In the genomic region with DNA sequence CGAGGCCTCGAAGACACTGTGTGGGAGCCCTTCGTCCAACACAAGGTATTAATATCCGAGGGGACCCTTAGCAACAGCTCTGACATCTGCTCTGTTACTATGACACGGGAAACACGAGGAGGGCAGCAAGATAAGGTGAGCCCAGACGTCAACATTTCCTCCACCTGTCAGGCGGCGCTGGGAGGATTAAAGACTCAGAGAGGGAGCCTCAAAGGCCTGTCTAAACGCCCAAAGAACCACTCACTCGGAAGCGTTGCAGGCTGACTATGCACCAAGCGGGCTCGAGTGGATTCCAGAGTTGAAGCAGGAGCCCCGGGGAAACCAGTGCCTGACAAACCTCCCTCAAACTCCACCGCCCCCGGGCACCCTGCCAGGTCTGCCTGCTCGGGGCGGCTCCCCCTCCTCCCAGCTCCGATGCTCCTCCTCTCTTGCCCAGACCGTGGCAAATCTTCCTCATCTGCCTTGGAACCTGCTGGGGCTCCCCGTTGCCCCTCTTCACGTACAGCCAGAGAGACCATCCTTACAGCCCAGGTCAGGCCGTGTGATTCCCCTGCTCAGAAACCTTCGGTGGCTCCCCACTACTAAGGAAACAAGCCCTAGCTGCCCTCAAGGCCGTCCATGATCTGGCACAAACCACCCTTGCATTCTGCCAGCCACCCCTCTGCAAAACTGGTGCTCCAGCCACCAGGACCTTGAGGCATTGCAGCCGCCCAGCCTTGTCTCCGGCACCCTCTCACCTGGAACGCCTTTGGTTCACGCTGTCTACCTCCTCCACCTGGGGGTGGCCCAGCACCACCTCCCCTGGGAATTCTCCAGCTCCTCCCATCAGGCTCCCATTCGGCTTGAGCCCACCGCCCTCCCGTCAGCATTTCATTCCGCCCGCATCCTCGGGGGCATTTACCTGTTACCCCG, we compare ENCODE assay signal across 11 cellular contexts. TPM values are rescaled to one million over a fixed set of nuclear protein-coding genes. Genes with fewer than 3 reads are reported as not detected.
DNase-seq lines count a peak whose midpoint lies in the region; TF ChIP-seq lines count a peak whose summit lies in the region.
"Had no signal": no experiment of that assay in that cellular context is flagged by ENCODE, and none has a peak within 500 bp of the region (broad histone marks: within the 10 kb centered on the region; RNA-seq: fewer than 3 reads in every experiment).

No MANE protein-coding gene starts in this region.

- WGBS in testis, 2 donors: 75 to 81% methylated on average over 33 of the region's 37 CpGs

- peaks cover 20% of the 10 kb centered on the region for H3K27me3 Mint-ChIP-seq in activated CD4-positive, alpha-beta T cell treated with anti-CD3 and anti-CD28 coated beads, Interleukin-2, amount 10 ng/mL, durations not matched to agents 24 days and 14 days
- H3K27me3 Mint-ChIP-seq in Calu3 (ENCODE audit: unreplicated experiment) (no peaks in the 10 kb centered on the region), MCF 10A (ENCODE audit: insufficient read depth, unreplicated experiment) (peaks cover 19% of the 10 kb centered on the region)

- no TSS peak for BruUV-seq in Calu3 (replicated peaks; lab: Mats Ljungman, UMichigan)
- BruUV-seq in MCF 10A (replicated peaks; lab: Mats Ljungman, UMichigan): no TSS peak

- TF ChIP-seq CTCF in testis (IDR thresholded peaks at IDR 0.05) (no peak), Calu3 (IDR thresholded peaks at IDR 0.05; ENCODE audit: unreplicated experiment) (no peak), MCF 10A (IDR thresholded peaks at IDR 0.05; ENCODE audit: unreplicated experiment) (no peak)

- H3K36me3 ChIP-seq in testis (ENCODE audit: low read depth, missing control alignments): no peaks in the 10 kb centered on the region
- H3K36me3 ChIP-seq: ascending aorta, HAP-1 had no signal

- intact Hi-C loops in activated CD4-positive, alpha-beta T cell treated with anti-CD3 and anti-CD28 coated beads, Interleukin-2, amount 10 ng/mL, durations not matched to agents 24 days and 14 days (cut with micrococcal nuclease): no loop called here
- intact Hi-C loops in testis (cut with DNase I; ENCODE audit: low total_unique reads): no loop called here
- intact Hi-C loops in Calu3 (cut with micrococcal nuclease; ENCODE audit: unreplicated experiment): no loop called here
- intact Hi-C loops in MCF 10A (cut with micrococcal nuclease): no loop called here

- peaks cover 43% of the 10 kb centered on the region for H3K4me1 ChIP-seq in testis
- H3K4me1 ChIP-seq: ascending aorta, HAP-1 had no signal

- TF ChIP-seq POLR2A in testis (IDR thresholded peaks at IDR 0.05): no peak

- H3K9me3 Mint-ChIP-seq in activated CD4-positive, alpha-beta T cell treated with anti-CD3 and anti-CD28 coated beads, Interleukin-2, amount 10 ng/mL, durations not matched to agents 24 days and 14 days: no peaks in the 10 kb centered on the region
- no peaks in the 10 kb centered on the region for H3K9me3 Mint-ChIP-seq in Calu3 (ENCODE audit: low read depth, unreplicated experiment)
- no peaks in the 10 kb centered on the region for H3K9me3 Mint-ChIP-seq in MCF 10A (ENCODE audit: unreplicated experiment)

- DNase-seq in activated CD4-positive, alpha-beta T cell treated with anti-CD3 and anti-CD28 coated beads for 1 hour: peak; percentile 29
- DNase-seq in activated CD4-positive, alpha-beta T cell treated with anti-CD3 and anti-CD28 coated beads, Interleukin-2, amount 10 ng/mL, durations not matched to agents 24 days and 14 days: no peak
- peak; percentile 27 for DNase-seq in activated T-cell treated with anti-CD3 and anti-CD28 coated beads, Interleukin-2, amount 50 U/mL, for 1 hour
- peak; percentile 78 for DNase-seq in left kidney (ENCODE audit: low read depth, low spot score)
- peak; percentile 72 for DNase-seq in testis
- DNase-seq in Calu3: no peak
- no peak for DNase-seq in MCF 10A (ENCODE audit: unreplicated experiment)
- DNase-seq in A172 (ENCODE audit: low spot score): no peak

- no peaks in the 10 kb centered on the region for H3K36me3 Mint-ChIP-seq in activated CD4-positive, alpha-beta T cell treated with anti-CD3 and anti-CD28 coated beads, Interleukin-2, amount 10 ng/mL, durations not matched to agents 24 days and 14 days (ENCODE audit: low read depth)
- H3K36me3 Mint-ChIP-seq in Calu3 (ENCODE audit: insufficient read depth, unreplicated experiment) (no peaks in the 10 kb centered on the region), MCF 10A (ENCODE audit: insufficient read depth, unreplicated experiment) (no peaks in the 10 kb centered on the region)

- no peak overlapping the region for H3K27ac Mint-ChIP-seq in activated CD4-positive, alpha-beta T cell treated with anti-CD3 and anti-CD28 coated beads, Interleukin-2, amount 10 ng/mL, durations not matched to agents 24 days and 14 days
- H3K27ac Mint-ChIP-seq in Calu3 (ENCODE audit: unreplicated experiment) (no peak overlapping the region), MCF 10A (ENCODE audit: low read depth, unreplicated experiment) (no peak overlapping the region)

- POLR2A ChIA-PET in MCF 10A (lab: Yijun Ruan, JAX): interaction anchor here (0.6 kb wide), 1 partner anchor 14 kb away, joined by 3 read pairs; no protein-coding TSS in a partner anchor

- H3K4me3 Mint-ChIP-seq in activated CD4-positive, alpha-beta T cell treated with anti-CD3 and anti-CD28 coated beads, Interleukin-2, amount 10 ng/mL, durations not matched to agents 24 days and 14 days: no peak overlapping the region
- H3K4me3 Mint-ChIP-seq in Calu3 (ENCODE audit: low read depth, unreplicated experiment): no peak overlapping the region
- H3K4me3 Mint-ChIP-seq in MCF 10A (ENCODE audit: unreplicated experiment): no peak overlapping the region

- H3K4me1 Mint-ChIP-seq in activated CD4-positive, alpha-beta T cell treated with anti-CD3 and anti-CD28 coated beads, Interleukin-2, amount 10 ng/mL, durations not matched to agents 24 days and 14 days: no peaks in the 10 kb centered on the region
- H3K4me1 Mint-ChIP-seq in Calu3 (ENCODE audit: low read depth, unreplicated experiment): no peaks in the 10 kb centered on the region
- H3K4me1 Mint-ChIP-seq in MCF 10A (ENCODE audit: insufficient read depth, unreplicated experiment): peaks cover 7% of the 10 kb centered on the region

- CTCF ChIA-PET in Calu3 (lab: Charles Lee) (no interaction called here), MCF 10A (lab: Yijun Ruan, JAX) (no interaction called here)

- H3K27me3 ChIP-seq in testis: no peaks in the 10 kb centered on the region
- H3K27me3 ChIP-seq: ascending aorta had no signal

- no peak overlapping the region for H3K27ac ChIP-seq in testis
- H3K27ac ChIP-seq: C4-2B had no signal

- no peak overlapping the region for H3K4me3 ChIP-seq in testis
- H3K4me3 ChIP-seq: ascending aorta, HAP-1 had no signal

- no peaks in the 10 kb centered on the region for H3K9me3 ChIP-seq in testis
- H3K9me3 ChIP-seq: ascending aorta, HAP-1 had no signal

RNA-seq across cellular contexts. Expression of gene RPH3AL, which starts 16.2 kb away (rescaled TPM):
- total RNA-seq in activated CD4-positive, alpha-beta T cell treated with anti-CD3 and anti-CD28 coated beads, Interleukin-2, amount 10 ng/mL, durations not matched to agents 24 days and 14 days: 2.5 and 3.7 TPM in 2 replicates
- 10 to 100 TPM in 1 of 2 donors, 1 to 10 TPM in 1; 6.5 to 13.5 TPM for total RNA-seq in testis
- polyA plus RNA-seq in testis (ENCODE audit: insufficient read depth, low read depth, low replicate concordance): 4.4 TPM
- total RNA-seq in Calu3 (2022): 14.1 and 17.9 TPM in 2 replicates
- 0.89 and 1.6 TPM in 2 replicates for total RNA-seq in MCF 10A (2022)
- total RNA-seq in A172 (2014; rRNA removed; shearing (Covaris generic)): 3.9 and 6.6 TPM in 2 replicates

Comparison
In these comparisons a context has a peak if more than half of its experiments do, and no peak if none do; other contexts are left out.
1. DNase-seq: peak in activated CD4-positive, alpha-beta T cell treated with anti-CD3 and anti-CD28 coated beads for 1 hour (single experiment), activated T-cell treated with anti-CD3 and anti-CD28 coated beads, Interleukin-2, amount 50 U/mL, for 1 hour (single experiment), left kidney (single experiment) and testis (single experiment); none in activated CD4-positive, alpha-beta T cell treated with anti-CD3 and anti-CD28 coated beads, Interleukin-2, amount 10 ng/mL, durations not matched to agents 24 days and 14 days (single experiment), Calu3 (single experiment), MCF 10A (single experiment) and A172 (single experiment).